ENCODE assay signal across 2 cellular contexts in the genomic region with DNA sequence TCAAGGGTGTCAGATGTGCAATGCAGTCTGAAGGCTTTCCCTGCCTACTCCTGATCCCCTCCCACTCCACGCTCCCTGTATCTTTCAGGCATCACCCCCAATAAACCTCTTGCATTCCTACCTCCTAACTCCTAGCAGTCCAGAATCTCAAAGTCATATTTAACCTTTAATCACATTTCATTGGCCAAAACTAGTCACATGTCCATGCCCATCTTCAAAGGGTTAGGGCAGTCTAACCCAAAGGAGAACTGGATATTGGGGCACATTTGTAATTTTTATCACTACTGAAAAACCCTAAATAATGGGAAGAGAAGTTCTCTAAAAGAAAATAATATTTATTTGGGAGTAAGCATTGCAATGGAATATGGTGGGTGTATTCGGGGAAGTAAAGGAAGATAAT.
TF ChIP-seq lines count a peak whose summit lies in the region.

No MANE protein-coding gene starts in this region.

TF ChIP-seq in IMR-90, 13 proteins besides CTCF, POLR2A, EP300 and RAD21:
- no peak for TF ChIP-seq MAFK (IDR thresholded peaks at IDR 0.05; ENCODE audit: low read depth, low read length)
- TF ChIP-seq, protein P1, sequence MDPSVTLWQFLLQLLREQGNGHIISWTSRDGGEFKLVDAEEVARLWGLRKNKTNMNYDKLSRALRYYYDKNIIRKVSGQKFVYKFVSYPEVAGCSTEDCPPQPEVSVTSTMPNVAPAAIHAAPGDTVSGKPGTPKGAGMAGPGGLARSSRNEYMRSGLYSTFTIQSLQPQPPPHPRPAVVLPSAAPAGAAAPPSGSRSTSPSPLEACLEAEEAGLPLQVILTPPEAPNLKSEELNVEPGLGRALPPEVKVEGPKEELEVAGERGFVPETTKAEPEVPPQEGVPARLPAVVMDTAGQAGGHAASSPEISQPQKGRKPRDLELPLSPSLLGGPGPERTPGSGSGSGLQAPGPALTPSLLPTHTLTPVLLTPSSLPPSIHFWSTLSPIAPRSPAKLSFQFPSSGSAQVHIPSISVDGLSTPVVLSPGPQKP (IDR thresholded peaks at IDR 0.05; ENCODE audit: borderline replicate concordance, low read depth, low read length): no peak
- no peak for TF ChIP-seq NFE2L2 (IDR thresholded peaks at IDR 0.05; ENCODE audit: low read depth, low read length)
- TF ChIP-seq MXI1 (IDR thresholded peaks at IDR 0.05; ENCODE audit: borderline replicate concordance, low read depth, low read length): no peak
- TF ChIP-seq RFX5 (IDR thresholded peaks at IDR 0.05; ENCODE audit: low read depth, low read length): no peak
- no peak for TF ChIP-seq MAZ (IDR thresholded peaks at IDR 0.05; ENCODE audit: borderline replicate concordance, low read depth, low read length)
- no peak for TF ChIP-seq CHD1 (IDR thresholded peaks at IDR 0.05; ENCODE audit: low read depth, low read length)
- no peak for TF ChIP-seq FOS (IDR thresholded peaks at IDR 0.05; ENCODE audit: low read depth, low read length)
- TF ChIP-seq RCOR1 (IDR thresholded peaks at IDR 0.05; ENCODE audit: insufficient replicate concordance, low read length): no peak
- TF ChIP-seq BHLHE40 (IDR thresholded peaks at IDR 0.05; ENCODE audit: low read depth, low read length): no peak
- TF ChIP-seq CEBPB (IDR thresholded peaks at IDR 0.05; ENCODE audit: low read depth, low read length): no peak
- TF ChIP-seq SMC3 (IDR thresholded peaks at IDR 0.05; ENCODE audit: low read depth, low read length): no peak
- TF ChIP-seq, protein P2, sequence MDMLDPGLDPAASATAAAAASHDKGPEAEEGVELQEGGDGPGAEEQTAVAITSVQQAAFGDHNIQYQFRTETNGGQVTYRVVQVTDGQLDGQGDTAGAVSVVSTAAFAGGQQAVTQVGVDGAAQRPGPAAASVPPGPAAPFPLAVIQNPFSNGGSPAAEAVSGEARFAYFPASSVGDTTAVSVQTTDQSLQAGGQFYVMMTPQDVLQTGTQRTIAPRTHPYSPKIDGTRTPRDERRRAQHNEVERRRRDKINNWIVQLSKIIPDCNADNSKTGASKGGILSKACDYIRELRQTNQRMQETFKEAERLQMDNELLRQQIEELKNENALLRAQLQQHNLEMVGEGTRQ (IDR thresholded peaks at IDR 0.05; ENCODE audit: low read depth, low read length): no peak; the same call in 1 of the 2 replicates

TF ChIP-seq in K562, 482 proteins besides CTCF, POLR2A, EP300 and RAD21:
- TF ChIP-seq PRPF4 (IDR thresholded peaks at IDR 0.05; ENCODE audit: insufficient read depth, low read depth, low read length, poor library complexity, severe bottlenecking): no peak
- TF ChIP-seq, protein P3, sequence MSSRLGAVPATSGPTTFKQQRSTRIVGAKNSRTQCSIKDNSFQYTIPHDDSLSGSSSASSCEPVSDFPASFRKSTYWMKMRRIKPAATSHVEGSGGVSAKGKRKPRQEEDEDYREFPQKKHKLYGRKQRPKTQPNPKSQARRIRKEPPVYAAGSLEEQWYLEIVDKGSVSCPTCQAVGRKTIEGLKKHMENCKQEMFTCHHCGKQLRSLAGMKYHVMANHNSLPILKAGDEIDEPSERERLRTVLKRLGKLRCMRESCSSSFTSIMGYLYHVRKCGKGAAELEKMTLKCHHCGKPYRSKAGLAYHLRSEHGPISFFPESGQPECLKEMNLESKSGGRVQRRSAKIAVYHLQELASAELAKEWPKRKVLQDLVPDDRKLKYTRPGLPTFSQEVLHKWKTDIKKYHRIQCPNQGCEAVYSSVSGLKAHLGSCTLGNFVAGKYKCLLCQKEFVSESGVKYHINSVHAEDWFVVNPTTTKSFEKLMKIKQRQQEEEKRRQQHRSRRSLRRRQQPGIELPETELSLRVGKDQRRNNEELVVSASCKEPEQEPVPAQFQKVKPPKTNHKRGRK (tag; IDR thresholded peaks at IDR 0.05): no peak
- TF ChIP-seq, protein P2 (CRISPR knock-in tag; IDR thresholded peaks at IDR 0.05): peak; percentile 48
